Comparison of ENCODE assay signal across 11 cellular contexts in the genomic region with DNA sequence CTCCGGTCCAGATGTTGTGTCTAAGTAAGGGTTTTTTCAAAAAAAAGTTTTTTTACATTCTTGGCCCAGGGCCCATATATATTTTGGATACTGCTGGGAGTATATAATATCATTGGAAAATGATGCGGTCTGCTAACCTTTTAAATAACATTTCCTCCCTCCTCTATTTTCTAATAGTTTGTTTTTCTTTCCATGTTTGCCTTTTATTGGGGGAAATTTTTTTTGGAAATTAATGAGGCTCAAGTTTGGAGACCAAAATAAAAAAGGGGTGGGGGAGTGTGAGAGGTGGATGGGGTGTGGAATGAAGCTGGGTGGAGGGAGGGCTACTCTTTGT. TPM values are rescaled to one million over a fixed set of nuclear protein-coding genes. Genes with fewer than 3 reads are reported as not detected.
A peak's percentile ranks its signal among the peaks of the same experiment; 100 is the strongest.
DNase-seq lines count a peak whose midpoint lies in the region; ATAC-seq and TF ChIP-seq lines count a peak whose summit lies in the region.
"Had no signal": no experiment of that assay in that cellular context is flagged by ENCODE, and none has a peak within 500 bp of the region (broad histone marks: within the 10 kb centered on the region; RNA-seq: fewer than 3 reads in every experiment).

No MANE protein-coding gene starts in this region.

- H3K27ac Mint-ChIP-seq in MCF 10A (ENCODE audit: low read depth, unreplicated experiment) (no peak overlapping the region), type B pancreatic cell (peak overlapping the region; percentile 70)
- no peak overlapping the region for H3K27ac Mint-ChIP-seq in naive thymus-derived CD8-positive, alpha-beta T cell

- POLR2A ChIA-PET in MCF 10A (lab: Yijun Ruan, JAX): no interaction called here
- POLR2A ChIA-PET in naive thymus-derived CD8-positive, alpha-beta T cell (lab: Charles Lee): no interaction called here

- BruUV-seq in MCF 10A (replicated peaks; lab: Mats Ljungman, UMichigan) (no TSS peak), mammary epithelial cell (replicated peaks; lab: Mats Ljungman, UMichigan) (no TSS peak)

- H3K4me3 ChIP-seq in breast epithelium: peak overlapping the region in 2 of 3 donors; percentile 51 to 74
- H3K4me3 ChIP-seq in mammary epithelial cell (replicated peaks in 1 of 3; ENCODE audit: insufficient read depth in 1 of 3, low read depth in 2 of 3, low read length in 3 of 3): no peak overlapping the region

- H3K27ac ChIP-seq in breast epithelium (peak overlapping the region; percentile 78 to 94), mammary epithelial cell (ENCODE audit: insufficient read depth, low read depth, low read length) (no peak overlapping the region)

- ATAC-seq in naive thymus-derived CD8-positive, alpha-beta T cell: no peak

- dilution Hi-C loops in mammary epithelial cell (cut with HindIII; ENCODE audit: low sequenced_read_pairs): no loop called here

- no peak for DNase-seq in breast epithelium (ENCODE audit: low spot score in 2 of 2)
- no peak for DNase-seq in MCF 10A (ENCODE audit: unreplicated experiment)
- DNase-seq in mammary epithelial cell: no peak
- DNase-seq in naive thymus-derived CD8-positive, alpha-beta T cell: no peak
- no peak for DNase-seq in type B pancreatic cell (ENCODE audit: extremely low spot score, unreplicated experiment)
- no peak for DNase-seq in amniotic stem cell (lab: John Stamatoyannopoulos, UW)
- no peak for DNase-seq in HUDEP-2 (lab: John Stamatoyannopoulos, UW; ENCODE audit: unreplicated experiment in 76 of 76)
- no peak for DNase-seq in SW 1271 (lab: John Stamatoyannopoulos, UW)
- DNase-seq: foreskin melanocyte, NCI-H2029 treated with DMSO at 0.1 percent for 48 hours, T-helper 9 cell had no signal

- H3K36me3 ChIP-seq in breast epithelium (no peaks in the 10 kb centered on the region), mammary epithelial cell (ENCODE audit: insufficient read depth, low read length) (no peaks in the 10 kb centered on the region)

- CTCF ChIA-PET in MCF 10A (lab: Yijun Ruan, JAX): interaction anchor here (0.7 kb wide), 1 partner anchor 14 kb away, joined by 5 read pairs; no protein-coding TSS in a partner anchor
- CTCF ChIA-PET in mammary epithelial cell (lab: Charles Lee; ENCODE audit: low non-redundant PET): no interaction called here

- intact Hi-C loops in breast epithelium (cut with DNase I; ENCODE audit: low total_unique reads) (no loop called here), MCF 10A (cut with micrococcal nuclease) (no loop called here), mammary epithelial cell (cut with micrococcal nuclease) (no loop called here)

- no peaks in the 10 kb centered on the region for H3K79me2 ChIP-seq in mammary epithelial cell (ENCODE audit: insufficient read depth, low read length)

- H3K9me3 ChIP-seq in breast epithelium: no peaks in the 10 kb centered on the region
- no peaks in the 10 kb centered on the region for H3K9me3 ChIP-seq in mammary epithelial cell (replicated peaks; ENCODE audit: insufficient read depth, low read length)

- no peak overlapping the region for H3K9ac ChIP-seq in mammary epithelial cell (ENCODE audit: insufficient read depth, low read length)

- H3K4me3 Mint-ChIP-seq in MCF 10A (ENCODE audit: unreplicated experiment) (no peak overlapping the region), type B pancreatic cell (peak overlapping the region; percentile 81)
- H3K4me3 Mint-ChIP-seq in naive thymus-derived CD8-positive, alpha-beta T cell: peak overlapping the region in 6 of 10 donors; percentile 25 to 47 (median 39)

- H3K27me3 Mint-ChIP-seq in MCF 10A (ENCODE audit: insufficient read depth, unreplicated experiment) (peaks cover 45% of the 10 kb centered on the region), type B pancreatic cell (peaks cover 37% of the 10 kb centered on the region)
- H3K27me3 Mint-ChIP-seq in naive thymus-derived CD8-positive, alpha-beta T cell: peaks cover 42 to 63% (median 46%) of the 10 kb centered on the region in 5 donors

- TF ChIP-seq POLR2A in breast epithelium (IDR thresholded peaks at IDR 0.05): no peak

- in situ Hi-C loops in mammary epithelial cell (cut with MboI; ENCODE audit: low sequenced_read_pairs in 2 of 2): no loop called here

- H2AFZ ChIP-seq in mammary epithelial cell (ENCODE audit: low read depth, low read length): no peak overlapping the region

- H3K9me3 Mint-ChIP-seq in MCF 10A (ENCODE audit: unreplicated experiment) (no peaks in the 10 kb centered on the region), type B pancreatic cell (no peaks in the 10 kb centered on the region)
- H3K9me3 Mint-ChIP-seq in naive thymus-derived CD8-positive, alpha-beta T cell: no peaks in the 10 kb centered on the region

- peak overlapping the region; percentile 42 for H3K4me2 ChIP-seq in mammary epithelial cell (ENCODE audit: insufficient read depth, low read depth, low read length)

- H3K4me1 Mint-ChIP-seq in MCF 10A (ENCODE audit: insufficient read depth, unreplicated experiment): peaks cover 11% of the 10 kb centered on the region
- H3K4me1 Mint-ChIP-seq in naive thymus-derived CD8-positive, alpha-beta T cell: peaks cover 13 to 20% (median 18%) of the 10 kb centered on the region in 4 donors
- H3K4me1 Mint-ChIP-seq in type B pancreatic cell (ENCODE audit: unreplicated experiment): peaks cover 34% of the 10 kb centered on the region

- no peaks in the 10 kb centered on the region for H4K20me1 ChIP-seq in mammary epithelial cell (ENCODE audit: insufficient read depth, low read length)

- peaks cover 3 to 7% of the 10 kb centered on the region in 2 donors for H3K4me1 ChIP-seq in breast epithelium
- peaks cover 9% of the 10 kb centered on the region for H3K4me1 ChIP-seq in mammary epithelial cell (ENCODE audit: insufficient read depth, low read length)

- H3K27me3 ChIP-seq in breast epithelium: no peaks in the 10 kb centered on the region
- peaks cover 13% of the 10 kb centered on the region for H3K27me3 ChIP-seq in mammary epithelial cell (ENCODE audit: insufficient read depth, low read length)

- no peak for TF ChIP-seq CTCF in breast epithelium (IDR thresholded peaks at IDR 0.05)
- no peak for TF ChIP-seq CTCF in MCF 10A (IDR thresholded peaks at IDR 0.05; ENCODE audit: unreplicated experiment)
- TF ChIP-seq CTCF in mammary epithelial cell (conservative IDR thresholded peaks at IDR 0.05 in 1 of 2, IDR thresholded peaks at IDR 0.05 in 1 of 2; ENCODE audit: extremely low read depth in 1 of 2, insufficient read depth in 1 of 2, low read depth in 1 of 2, low read length in 2 of 2): no peak
- TF ChIP-seq CTCF in type B pancreatic cell (conservative IDR thresholded peaks at IDR 0.05): no peak

- WGBS in mammary epithelial cell (ENCODE audit: low coverage, missing lambda C conversion rate): 17% methylated on average over 2 of the region's 2 CpGs

- no peaks in the 10 kb centered on the region for H3K36me3 Mint-ChIP-seq in MCF 10A (ENCODE audit: insufficient read depth, unreplicated experiment)
- no peaks in the 10 kb centered on the region for H3K36me3 Mint-ChIP-seq in naive thymus-derived CD8-positive, alpha-beta T cell
- no peaks in the 10 kb centered on the region for H3K36me3 Mint-ChIP-seq in type B pancreatic cell

RNA-seq across cellular contexts. Expression of a gene that starts 42.8 kb away (rescaled TPM):
- total RNA-seq in breast epithelium (10 to 100 TPM in 1 of 3 donors, 1 to 10 TPM in 2; 5.1 to 11.0 (median 5.6) TPM), MCF 10A (2022) (16.5 and 18.4 TPM in 2 replicates), mammary epithelial cell (10 to 100 TPM in 1 of 2 donors, 1 to 10 TPM in 1; 5.0 to 19.2 TPM), type B pancreatic cell (ENCODE audit: low replicate concordance) (62.2 and 100 TPM in 2 replicates)
- 5.7 TPM for polyA plus RNA-seq in mammary epithelial cell
- polyA minus RNA-seq in mammary epithelial cell: 8.4 TPM
- total RNA-seq in naive thymus-derived CD8-positive, alpha-beta T cell: 1 to 10 TPM; 3.9 to 5.1 TPM
- under 1 TPM; 0.07 to 0.19 (median 0.15) TPM for polyA plus RNA-seq in naive thymus-derived CD8-positive, alpha-beta T cell

Comparison
In these comparisons a context has a peak if more than half of its experiments do, and no peak if none do; other contexts are left out.
1. H3K4me3 ChIP-seq: peak in breast epithelium (2 of 3); none in mammary epithelial cell (0 of 3).